In genomic region chr7:36297364-36298009, GRCh38 we compare ENCODE assay signal across 1 cellular context.
TF ChIP-seq lines count a peak whose summit lies in the region.

No MANE protein-coding gene starts in this region.

TF ChIP-seq in H1, 55 proteins besides CTCF, POLR2A, EP300 and RAD21 (continued from another document):
- no peak for TF ChIP-seq POLR2AphosphoS5 (IDR thresholded peaks at IDR 0.05; ENCODE audit: low read depth, low read length)
- no peak for TF ChIP-seq BACH1 (IDR thresholded peaks at IDR 0.05; ENCODE audit: low read length)
- TF ChIP-seq GTF2F1 (IDR thresholded peaks at IDR 0.05; ENCODE audit: borderline replicate concordance, low read depth, low read length), result no peak
- TF ChIP-seq TAF7 (optimal IDR thresholded peaks at IDR 0.05; ENCODE audit: borderline replicate concordance, low read depth, low read length), result no peak
- TF ChIP-seq SP1 (IDR thresholded peaks at IDR 0.05; ENCODE audit: low read depth, low read length), result no peak
- TF ChIP-seq SIX5 (IDR thresholded peaks at IDR 0.05; ENCODE audit: low read depth, low read length), result no peak
- TF ChIP-seq CBX5 (IDR thresholded peaks at IDR 0.05; ENCODE audit: low read depth, low read length), result no peak
- TF ChIP-seq EGR1 (IDR thresholded peaks at IDR 0.05; ENCODE audit: borderline replicate concordance, low read depth, low read length), result no peak
- no peak for TF ChIP-seq CHD1 (IDR thresholded peaks at IDR 0.05; ENCODE audit: low read depth, low read length)
- no peak for TF ChIP-seq NANOG (IDR thresholded peaks at IDR 0.05; ENCODE audit: insufficient read depth, low read depth, low read length, poor library complexity, severe bottlenecking)
- no peak for TF ChIP-seq RNF2 (IDR thresholded peaks at IDR 0.05; ENCODE audit: borderline replicate concordance, low read depth, low read length, missing control alignments, poor library complexity, severe bottlenecking)
- TF ChIP-seq HDAC2 (IDR thresholded peaks at IDR 0.05; ENCODE audit: borderline replicate concordance in 1 of 2, low read depth in 2 of 2, low read length in 2 of 2), result no peak
